10 cellular contexts compared by ENCODE assay signal in the genomic region with DNA sequence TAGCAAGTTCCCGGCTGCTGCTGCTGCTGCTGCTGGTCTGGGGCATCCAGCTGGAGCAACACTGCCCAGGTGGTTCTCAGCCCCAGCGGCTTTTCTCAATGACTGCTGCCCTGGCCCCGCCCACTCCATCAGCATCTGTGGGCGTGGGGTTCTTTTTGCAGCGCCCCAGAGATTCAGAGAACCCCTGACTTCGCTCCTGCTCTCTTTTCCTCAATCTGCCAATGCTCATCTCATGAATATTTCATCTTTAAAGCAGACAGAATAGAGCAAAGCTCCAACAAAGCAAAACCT.
"Had no signal": no experiment of that assay in that cellular context is flagged by ENCODE, and none has a peak within 500 bp of the region (broad histone marks: within the 10 kb centered on the region; RNA-seq: fewer than 3 reads in every experiment).

No MANE protein-coding gene starts in this region.

- H3K4me3 Mint-ChIP-seq: HFFc6, IgD-negative memory B cell had no signal

- H3K4me3 ChIP-seq: GM23248, HAP-1 had no signal

- DNase-seq: GM23248, H7, HFFc6, KBM-7 had no signal

- H3K27ac ChIP-seq: GM23248, HL-60, KMS-11 had no signal

- H3K36me3 ChIP-seq: HAP-1 had no signal

- H3K9ac ChIP-seq: GM23248, KMS-11 had no signal

- H3K9me3 ChIP-seq: HAP-1 had no signal

- H3K4me1 Mint-ChIP-seq: IgD-negative memory B cell had no signal

- H3K27ac Mint-ChIP-seq: HFFc6, IgD-negative memory B cell had no signal

- H3K4me2 ChIP-seq: KMS-11 had no signal

- H2AFZ ChIP-seq: GM23248 had no signal

- H3K4me1 ChIP-seq: HAP-1 had no signal

- ATAC-seq: HCT116, HepG2 had no signal
